ENCODE assay signal across 31 cellular contexts in genomic region chr21:41552254-41552653, GRCh38. TPM values are rescaled to one million over a fixed set of nuclear protein-coding genes. Genes with fewer than 3 reads are reported as not detected.
"Had no signal": no experiment of that assay in that cellular context is flagged by ENCODE, and none has a peak within 500 bp of the region (broad histone marks: within the 10 kb centered on the region; RNA-seq: fewer than 3 reads in every experiment).

No MANE protein-coding gene starts in this region.

- H3K27me3 ChIP-seq: neutrophil, pancreas, testis, transverse colon, uterus had no signal

- H3K36me3 Mint-ChIP-seq: naive thymus-derived CD8-positive, alpha-beta T cell; natural killer cell treated with Interleukin-12 subunit alpha and Interleukin-12 subunit beta and Interleukin-15 and Interleukin-18, amount 100 ng/mL, for 72 hours; stimulated activated memory B cell treated with anti-CD40 and anti-IgM and Interleukin-4, amounts not matched to agents 10 μg/mL and 1 μg/mL and 100 μg/mL, for 72 hours; type B pancreatic cell had no signal

- H3K4me1 Mint-ChIP-seq: naive thymus-derived CD8-positive, alpha-beta T cell; stimulated activated memory B cell treated with anti-CD40 and anti-IgM and Interleukin-4, amounts not matched to agents 10 μg/mL and 1 μg/mL and 100 μg/mL, for 72 hours; stimulated activated naive CD8-positive, alpha-beta T cell treated with anti-CD3 and anti-CD28 coated beads, Interleukin-15, amount 100 ng/mL, for 72 hours had no signal

- H3K9me3 Mint-ChIP-seq: naive thymus-derived CD8-positive, alpha-beta T cell; natural killer cell treated with Interleukin-12 subunit alpha and Interleukin-12 subunit beta and Interleukin-15 and Interleukin-18, amount 100 ng/mL, for 72 hours; nephron progenitor cell; neural crest cell; stimulated activated naive CD8-positive, alpha-beta T cell treated with anti-CD3 and anti-CD28 coated beads, Interleukin-15, amount 100 ng/mL, for 72 hours; type B pancreatic cell had no signal

- ATAC-seq: naive thymus-derived CD8-positive, alpha-beta T cell; natural killer cell treated with Interleukin-12 subunit alpha and Interleukin-12 subunit beta and Interleukin-15 and Interleukin-18, amount 100 ng/mL, for 72 hours; pancreas; psoas muscle; right cardiac atrium; sciatic nerve; stimulated activated memory B cell treated with anti-CD40 and anti-IgM and Interleukin-4, amounts not matched to agents 10 μg/mL and 1 μg/mL and 100 μg/mL, for 72 hours; stimulated activated naive CD8-positive, alpha-beta T cell treated with anti-CD3 and anti-CD28 coated beads, Interleukin-15, amount 100 ng/mL, for 72 hours; stimulated activated naive CD8-positive, alpha-beta T cell treated with anti-CD3 and anti-CD28 coated beads, Interleukin-15, Interleukin-2, amounts not matched to agents 100 U/mL and 50 U/mL, for 24 hours had no signal

- H3K4me3 ChIP-seq: pancreas, psoas muscle, skin epidermis, smooth muscle cell, spleen, suprapubic skin, testis, tibial artery, transverse colon, upper lobe of right lung, uterus had no signal

- H3K4me2 ChIP-seq: smooth muscle cell had no signal

- H3K36me3 ChIP-seq: neutrophil, pancreas, spleen, suprapubic skin, tibial artery, transverse colon, upper lobe of right lung, uterus had no signal

- H3K4me3 Mint-ChIP-seq: naive thymus-derived CD8-positive, alpha-beta T cell; natural killer cell treated with Interleukin-12 subunit alpha and Interleukin-12 subunit beta and Interleukin-15 and Interleukin-18, amount 100 ng/mL, for 72 hours; nephron progenitor cell; neural crest cell; stimulated activated memory B cell treated with anti-CD40 and anti-IgM and Interleukin-4, amounts not matched to agents 10 μg/mL and 1 μg/mL and 100 μg/mL, for 72 hours; stimulated activated naive CD8-positive, alpha-beta T cell treated with anti-CD3 and anti-CD28 coated beads, Interleukin-15, amount 100 ng/mL, for 72 hours; type B pancreatic cell had no signal

- H3K4me1 ChIP-seq: psoas muscle, spleen, suprapubic skin, testis, tibial artery, transverse colon, upper lobe of right lung, uterus had no signal

- H3K27ac ChIP-seq: neutrophil, pancreas, psoas muscle, skin epidermis, spleen, suprapubic skin, testis, tibial artery, transverse colon, upper lobe of right lung, uterus had no signal

- H3K27ac Mint-ChIP-seq: naive thymus-derived CD8-positive, alpha-beta T cell; natural killer cell treated with Interleukin-12 subunit alpha and Interleukin-12 subunit beta and Interleukin-15 and Interleukin-18, amount 100 ng/mL, for 72 hours; nephron progenitor cell; stimulated activated memory B cell treated with anti-CD40 and anti-IgM and Interleukin-4, amounts not matched to agents 10 μg/mL and 1 μg/mL and 100 μg/mL, for 72 hours; stimulated activated naive CD8-positive, alpha-beta T cell treated with anti-CD3 and anti-CD28 coated beads, Interleukin-15, amount 100 ng/mL, for 72 hours; type B pancreatic cell had no signal

- H3K9me3 ChIP-seq: neutrophil, pancreas, psoas muscle, spleen, suprapubic skin, testis, tibial artery, transverse colon, upper lobe of right lung, uterus had no signal

- DNase-seq: naive thymus-derived CD8-positive, alpha-beta T cell; nephron progenitor cell; nucleus accumbens; pancreas; psoas muscle; right cardiac atrium; spleen; stimulated activated CD4-positive, alpha-beta T cell treated with anti-CD3 and anti-CD28 coated beads, Interleukin-12 subunit alpha, Interleukin-12 subunit beta, amount 100 ng/mL, for 4 hours; stimulated activated CD4-positive, alpha-beta T cell treated with anti-CD3 and anti-CD28 coated beads, Interleukin-1b, Interleukin-23, amount 100 ng/mL, for 48 hours; stimulated activated CD4-positive, alpha-beta T cell treated with anti-CD3 and anti-CD28 coated beads, Interleukin-4, amount 100 ng/mL, for 1 hour; stimulated activated CD4-positive, alpha-beta T cell treated with anti-CD3 and anti-CD28 coated beads, Interleukin-4, amount 100 ng/mL, for 4 hours; stimulated activated CD8-positive, alpha-beta memory T cell treated with anti-CD3 and anti-CD28 coated beads, Interleukin-4, amount 100 ng/mL, for 48 hours; stimulated activated naive CD4-positive, alpha-beta T cell; stimulated activated naive CD8-positive, alpha-beta T cell treated with anti-CD3 and anti-CD28 coated beads, Interleukin-15, amount 100 ng/mL, for 72 hours; stimulated activated naive CD8-positive, alpha-beta T cell treated with anti-CD3 and anti-CD28 coated beads, Interleukin-15, Interleukin-2, amounts not matched to agents 100 U/mL and 50 U/mL, for 24 hours; substantia nigra; tibial artery; transverse colon; upper lobe of right lung; uterus had no signal

RNA-seq across cellular contexts. Expression of gene TMPRSS2, which starts 44.3 kb away (rescaled TPM):
- total RNA-seq: naive thymus-derived CD8-positive, alpha-beta T cell; natural killer cell treated with Interleukin-12 subunit alpha and Interleukin-12 subunit beta and Interleukin-15 and Interleukin-18, amount 100 ng/mL, for 72 hours; neural crest cell; omental fat pad; right cardiac atrium had no signal
- polyA plus RNA-seq: naive thymus-derived CD8-positive, alpha-beta T cell had no signal
